In genomic region chr14:61147369-61147897, GRCh38 we compare ENCODE assay signal across 8 cellular contexts.
A peak's percentile ranks its signal among the peaks of the same experiment; 100 is the strongest.
DNase-seq lines count a peak whose midpoint lies in the region; ATAC-seq and TF ChIP-seq lines count a peak whose summit lies in the region.

No MANE protein-coding gene starts in this region.

- H3K36me3 Mint-ChIP-seq in Caco-2 (ENCODE audit: insufficient read depth, unreplicated experiment) = no peaks in the 10 kb centered on the region

- peak; percentile 8 for ATAC-seq in IMR-90 (ENCODE audit: low read depth)
- peak in 1 of 2 donors; percentile 1 for ATAC-seq in gastrocnemius medialis
- no peak for ATAC-seq in esophagus mucosa

- peak overlapping the region; percentile 99 for H2BK20ac ChIP-seq in IMR-90 (ENCODE audit: low read depth, low read length)

- H3K27me3 ChIP-seq in IMR-90 (ENCODE audit: control insufficient read depth, insufficient read depth, low read length) (no peaks in the 10 kb centered on the region), ascending aorta (no peaks in the 10 kb centered on the region), gastrocnemius medialis (no peaks in the 10 kb centered on the region), Caco-2 (replicated peaks; ENCODE audit: control insufficient read depth, insufficient read depth, low read length) (no peaks in the 10 kb centered on the region), HAP-1 (ENCODE audit: low read depth) (no peaks in the 10 kb centered on the region)

- no peak overlapping the region for H3K4me3 Mint-ChIP-seq in Caco-2 (ENCODE audit: unreplicated experiment)

- H3K9me1 ChIP-seq in IMR-90 (ENCODE audit: insufficient read depth, low read length) = peaks cover 27% of the 10 kb centered on the region

- peak overlapping the region; percentile 98 for H4K5ac ChIP-seq in IMR-90 (ENCODE audit: low read depth, low read length)

- H4K91ac ChIP-seq in IMR-90 (ENCODE audit: insufficient read depth, low read depth, low read length) = peak overlapping the region; percentile 98

- peak overlapping the region; percentile 100 for H3K14ac ChIP-seq in IMR-90 (replicated peaks; ENCODE audit: low read depth, low read length)

- intact Hi-C loops in IMR-90 (cut with micrococcal nuclease) = loop anchor here (2.0 to 5.0 kb wide), 4 partner anchors 35 to 500 kb away; partner anchors contain the start of genes SIX1, SLC38A6 and TRMT5
- intact Hi-C loops in ascending aorta (cut with DNase I) = loop anchor here (2.0 to 10.0 kb wide), 3 partner anchors 45 to 1053 kb away; partner anchors contain the start of genes PCNX4 and TMEM30B
- intact Hi-C loops in gastrocnemius medialis (cut with DNase I; ENCODE audit: low total_unique reads) = loop anchor here (5.0 to 10.0 kb wide), 4 partner anchors 110 to 1053 kb away; partner anchors contain the start of gene PCNX4
- intact Hi-C loops in Caco-2 (cut with micrococcal nuclease; ENCODE audit: unreplicated experiment) = no loop called here

- 0 out of 2 replicates have a peak overlapping the region, but pooled peaks have one; percentile 3 for H3K4me2 ChIP-seq in IMR-90 (ENCODE audit: low read depth, low read length)

- H3K79me1 ChIP-seq in IMR-90 (ENCODE audit: low read depth in 1 of 2, low read length in 2 of 2) = peaks cover 0 to 20% of the 10 kb centered on the region in 2 experiments; a peak in 2 of 4 replicates

- no peak for TF ChIP-seq POLR2A in IMR-90 (IDR thresholded peaks at IDR 0.05; ENCODE audit: low read depth, low read length)
- no peak for TF ChIP-seq POLR2A in gastrocnemius medialis (IDR thresholded peaks at IDR 0.05)

- H3K27ac Mint-ChIP-seq in Caco-2 (ENCODE audit: unreplicated experiment) = no peak overlapping the region

- peaks cover 32% of the 10 kb centered on the region for H3K4me1 ChIP-seq in IMR-90 (ENCODE audit: control insufficient read depth, insufficient read depth, low read length)
- H3K4me1 ChIP-seq in ascending aorta = peaks cover 4 to 56% of the 10 kb centered on the region in 2 donors
- H3K4me1 ChIP-seq in gastrocnemius medialis = peaks cover 35 to 43% of the 10 kb centered on the region in 2 donors
- H3K4me1 ChIP-seq in Caco-2 = no peaks in the 10 kb centered on the region
- H3K4me1 ChIP-seq in HAP-1 = no peaks in the 10 kb centered on the region

- peak; percentile 84 for DNase-seq in IMR-90
- no peak for DNase-seq in ascending aorta (ENCODE audit: low spot score in 2 of 2)
- peak; percentile 54 for DNase-seq in fibroblast of the aortic adventitia (ENCODE audit: low read depth)
- no peak for DNase-seq in gastrocnemius medialis
- no peak for DNase-seq in Kasumi-1 (lab: John Stamatoyannopoulos, UW)
- no peak for DNase-seq in Caco-2
- DNase-seq in HAP-1 (ENCODE audit: low spot score in 2 of 2) = no peak

- H3K56ac ChIP-seq in IMR-90 (ENCODE audit: extremely low read depth, insufficient read depth, low read length) = peak overlapping the region; percentile 96

- peak overlapping the region; percentile 100 for H2BK120ac ChIP-seq in IMR-90 (ENCODE audit: low read depth, low read length)

- H3K27ac ChIP-seq in IMR-90 (ENCODE audit: insufficient read depth, low read length) (peak overlapping the region; percentile 99), ascending aorta (peak overlapping the region; percentile 88 to 92), gastrocnemius medialis (peak overlapping the region; percentile 84 to 95 (median 88))

- H3K9me3 ChIP-seq in IMR-90 (ENCODE audit: control insufficient read depth, insufficient read depth, low read length) (peaks cover 2% of the 10 kb centered on the region; the same call in 1 of the 2 replicates), ascending aorta (no peaks in the 10 kb centered on the region), gastrocnemius medialis (no peaks in the 10 kb centered on the region), Caco-2 (peaks cover 18% of the 10 kb centered on the region), HAP-1 (no peaks in the 10 kb centered on the region; the same call in none of the 2 replicates)

- H3K4me3 ChIP-seq in IMR-90 (ENCODE audit: insufficient read depth, low read depth, low read length) = no peak overlapping the region
- no peak overlapping the region for H3K4me3 ChIP-seq in ascending aorta
- no peak overlapping the region for H3K4me3 ChIP-seq in fibroblast of the aortic adventitia (ENCODE audit: low read depth, low read length)
- H3K4me3 ChIP-seq in gastrocnemius medialis = peak overlapping the region in 2 of 4 donors; percentile 3 to 16
- no peak overlapping the region for H3K4me3 ChIP-seq in Caco-2 (ENCODE audit: low read depth, low read length)
- H3K4me3 ChIP-seq in HAP-1 = no peak overlapping the region

- dilution Hi-C loops in IMR-90 (cut with HindIII; ENCODE audit: low sequenced_read_pairs, unreplicated experiment) = no loop called here

- peak overlapping the region; percentile 90 for H2AK5ac ChIP-seq in IMR-90 (ENCODE audit: low read depth, low read length)

- 6% methylated on average over 6 of the region's 9 CpGs; no CpG with 5 or more reads in 1 of the 2 experiments for WGBS in IMR-90 (ENCODE audit: extremely low coverage in 2 of 2, insufficient read length in 1 of 2), 2 experiments

- H4K20me1 ChIP-seq in IMR-90 (ENCODE audit: insufficient read depth, low read length) = no peaks in the 10 kb centered on the region

- BruUV-seq in IMR-90 (replicated peaks; lab: Mats Ljungman, UMichigan) (no TSS peak), Caco-2 (replicated peaks; lab: Mats Ljungman, UMichigan) (no TSS peak)

- peaks cover 29% of the 10 kb centered on the region for H3K9me3 Mint-ChIP-seq in Caco-2 (ENCODE audit: unreplicated experiment)

- POLR2A ChIA-PET in IMR-90 (lab: Charles Lee; ENCODE audit: unreplicated experiment) = interaction anchor here (1.0 to 1.3 kb wide), 3 partner anchors 48 to 105 kb away, joined by 3 to 8 read pairs (median 4); no protein-coding TSS in a partner anchor
- POLR2A ChIA-PET in Caco-2 (lab: Charles Lee) = no interaction called here

- peak overlapping the region; percentile 71 for H2AFZ ChIP-seq in IMR-90 (replicated peaks; ENCODE audit: low read length, poor library complexity)

- CTCF ChIA-PET in IMR-90 (lab: Yijun Ruan, JAX) = interaction anchor here (0.6 to 2.2 kb wide), 3 partner anchors 25 to 106 kb away, joined by 3 to 6 read pairs (median 4); no protein-coding TSS in a partner anchor
- CTCF ChIA-PET in Caco-2 (lab: Charles Lee) = no interaction called here

- no peaks in the 10 kb centered on the region for H3K27me3 Mint-ChIP-seq in Caco-2 (ENCODE audit: insufficient read depth, unreplicated experiment)

- H3K9ac ChIP-seq in IMR-90 (ENCODE audit: low read depth, low read length) = peak overlapping the region; percentile 75

- peak overlapping the region; percentile 100 for H3K4ac ChIP-seq in IMR-90 (ENCODE audit: low read depth, low read length)

- no peaks in the 10 kb centered on the region for H3K4me1 Mint-ChIP-seq in Caco-2 (ENCODE audit: low read depth, unreplicated experiment)

- in situ Hi-C loops in IMR-90 (cut with MboI; ENCODE audit: low sequenced_read_pairs) (no loop called here), gastrocnemius medialis (cut with MboI; ENCODE audit: low sequenced_read_pairs in 4 of 4) (no loop called here), HAP-1 (cut with MboI; ENCODE audit: low sequenced_read_pairs) (no loop called here)

- no peak for TF ChIP-seq RAD21 in IMR-90 (IDR thresholded peaks at IDR 0.05; ENCODE audit: low read length)

- peak overlapping the region; percentile 98 for H3K18ac ChIP-seq in IMR-90 (ENCODE audit: low read depth, low read length)

- H3K23ac ChIP-seq in IMR-90 (ENCODE audit: low read depth, low read length) = peak overlapping the region; percentile 100

- H4K8ac ChIP-seq in IMR-90 (ENCODE audit: low read depth in 2 of 2, low read length in 2 of 2) = peak overlapping the region; percentile 96 to 98

- H3K36me3 ChIP-seq in IMR-90 (ENCODE audit: control insufficient read depth, insufficient read depth, low read length) (no peaks in the 10 kb centered on the region), ascending aorta (no peaks in the 10 kb centered on the region), gastrocnemius medialis (no peaks in the 10 kb centered on the region), Caco-2 (ENCODE audit: control insufficient read depth, insufficient read depth, low read length) (no peaks in the 10 kb centered on the region), HAP-1 (replicated peaks) (no peaks in the 10 kb centered on the region)

- H2AK9ac ChIP-seq in IMR-90 (replicated peaks; ENCODE audit: low read depth, low read length, poor library complexity) = peak overlapping the region; percentile 93

- H2BK15ac ChIP-seq in IMR-90 (ENCODE audit: low read depth, low read length) = peak overlapping the region; percentile 100; the same call in 2 of the 3 replicates

- TF ChIP-seq CTCF in IMR-90 (conservative IDR thresholded peaks at IDR 0.05; ENCODE audit: low read depth, low read length) (no peak), ascending aorta (IDR thresholded peaks at IDR 0.05) (no peak), fibroblast of the aortic adventitia (IDR thresholded peaks at IDR 0.05; ENCODE audit: insufficient read depth, low read length) (no peak), gastrocnemius medialis (IDR thresholded peaks at IDR 0.05 in 4 of 5, conservative IDR thresholded peaks at IDR 0.05 in 1 of 5) (no peak), Caco-2 (IDR thresholded peaks at IDR 0.05; ENCODE audit: insufficient read depth in 1 of 2, low read depth in 1 of 2, low read length in 1 of 2, severe bottlenecking in 1 of 2, unreplicated experiment in 1 of 2) (no peak)

- H2BK5ac ChIP-seq in IMR-90 (ENCODE audit: low read depth, low read length, poor library complexity, severe bottlenecking) = peak overlapping the region; percentile 97

TF ChIP-seq in IMR-90, 13 proteins besides CTCF, POLR2A, EP300 and RAD21 (continues in another document):
- TF ChIP-seq CEBPB (IDR thresholded peaks at IDR 0.05; ENCODE audit: low read depth, low read length) = no peak; the same call in 1 of the 2 replicates
- TF ChIP-seq FOS (IDR thresholded peaks at IDR 0.05; ENCODE audit: low read depth, low read length) = no peak
- TF ChIP-seq RCOR1 (IDR thresholded peaks at IDR 0.05; ENCODE audit: insufficient replicate concordance, low read length) = no peak
- TF ChIP-seq MAFK (IDR thresholded peaks at IDR 0.05; ENCODE audit: low read depth, low read length) = no peak
- TF ChIP-seq ELK1 (IDR thresholded peaks at IDR 0.05; ENCODE audit: borderline replicate concordance, low read depth, low read length) = no peak

Comparison
In these comparisons a context has a peak if more than half of its experiments do, and no peak if none do; other contexts are left out.
1. DNase-seq: peak in IMR-90 (single experiment) and fibroblast of the aortic adventitia (single experiment); none in ascending aorta (0 of 2), gastrocnemius medialis (0 of 2), Kasumi-1 (0 of 2), Caco-2 (0 of 2) and HAP-1 (0 of 2).
2. Peak in every context shown above with its lines, with median percentiles within 50 percentile points of each other: H3K27ac ChIP-seq.